Comparison of ENCODE assay signal across 1 cellular context in the genomic region with DNA sequence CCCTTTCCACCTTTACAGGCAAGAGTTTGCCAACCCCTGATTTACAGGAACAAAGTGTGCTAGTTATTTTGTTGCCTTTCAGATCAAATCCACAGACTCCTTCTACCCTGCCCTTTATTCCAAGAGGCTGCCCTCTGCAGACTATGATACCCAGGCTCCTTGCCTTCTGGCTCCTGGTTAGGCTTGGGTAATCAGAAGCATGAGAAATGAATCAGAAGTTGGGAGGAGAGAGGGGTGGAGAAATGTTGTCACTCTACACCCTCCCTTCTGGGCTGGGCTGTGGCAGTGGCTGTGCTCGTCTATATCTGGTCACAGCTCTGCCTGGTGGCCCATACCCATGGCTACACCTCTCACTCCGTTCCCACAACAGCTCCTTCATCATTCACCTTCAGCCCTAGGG.
TF ChIP-seq lines count a peak whose summit lies in the region.

No MANE protein-coding gene starts in this region.

TF ChIP-seq in HCT116, 20 proteins besides CTCF, POLR2A, EP300 and RAD21 (continued from another document):
- TF ChIP-seq, protein P1, sequence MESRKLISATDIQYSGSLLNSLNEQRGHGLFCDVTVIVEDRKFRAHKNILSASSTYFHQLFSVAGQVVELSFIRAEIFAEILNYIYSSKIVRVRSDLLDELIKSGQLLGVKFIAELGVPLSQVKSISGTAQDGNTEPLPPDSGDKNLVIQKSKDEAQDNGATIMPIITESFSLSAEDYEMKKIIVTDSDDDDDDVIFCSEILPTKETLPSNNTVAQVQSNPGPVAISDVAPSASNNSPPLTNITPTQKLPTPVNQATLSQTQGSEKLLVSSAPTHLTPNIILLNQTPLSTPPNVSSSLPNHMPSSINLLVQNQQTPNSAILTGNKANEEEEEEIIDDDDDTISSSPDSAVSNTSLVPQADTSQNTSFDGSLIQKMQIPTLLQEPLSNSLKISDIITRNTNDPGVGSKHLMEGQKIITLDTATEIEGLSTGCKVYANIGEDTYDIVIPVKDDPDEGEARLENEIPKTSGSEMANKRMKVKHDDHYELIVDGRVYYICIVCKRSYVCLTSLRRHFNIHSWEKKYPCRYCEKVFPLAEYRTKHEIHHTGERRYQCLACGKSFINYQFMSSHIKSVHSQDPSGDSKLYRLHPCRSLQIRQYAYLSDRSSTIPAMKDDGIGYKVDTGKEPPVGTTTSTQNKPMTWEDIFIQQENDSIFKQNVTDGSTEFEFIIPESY (IDR thresholded peaks at IDR 0.05; ENCODE audit: extremely low read depth, insufficient replicate concordance, low read length) = no peak
- TF ChIP-seq SRF (IDR thresholded peaks at IDR 0.05; ENCODE audit: low read depth) (no peak), TCF7L2 (IDR thresholded peaks at IDR 0.05; ENCODE audit: borderline replicate concordance, extremely low read depth, insufficient read depth, insufficient read length) (no peak), SIN3A (IDR thresholded peaks at IDR 0.05; ENCODE audit: low read depth) (no peak), ZFX (IDR thresholded peaks at IDR 0.05) (no peak), ELF1 (IDR thresholded peaks at IDR 0.05; ENCODE audit: borderline replicate concordance, low read depth) (no peak), EZH2phosphoT487 (IDR thresholded peaks at IDR 0.05; ENCODE audit: borderline replicate concordance) (no peak), EGR1 (IDR thresholded peaks at IDR 0.05; ENCODE audit: low read depth) (no peak), SP1 (IDR thresholded peaks at IDR 0.05; ENCODE audit: low read depth) (no peak)
- TF ChIP-seq, protein P2, sequence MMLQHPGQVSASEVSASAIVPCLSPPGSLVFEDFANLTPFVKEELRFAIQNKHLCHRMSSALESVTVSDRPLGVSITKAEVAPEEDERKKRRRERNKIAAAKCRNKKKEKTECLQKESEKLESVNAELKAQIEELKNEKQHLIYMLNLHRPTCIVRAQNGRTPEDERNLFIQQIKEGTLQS (IDR thresholded peaks at IDR 0.05) = no peak
